In genomic region chr2:198791623-198792022, GRCh38 we compare ENCODE assay signal across 25 cellular contexts.
A peak's percentile ranks its signal among the peaks of the same experiment; 100 is the strongest.
DNase-seq lines count a peak whose midpoint lies in the region; ATAC-seq, FAIRE-seq and TF ChIP-seq lines count a peak whose summit lies in the region.
"Had no signal": no experiment of that assay in that cellular context is flagged by ENCODE, and none has a peak within 500 bp of the region (broad histone marks: within the 10 kb centered on the region; RNA-seq: fewer than 3 reads in every experiment).

No MANE protein-coding gene starts in this region.

- BruUV-seq in HepG2 (replicated peaks; lab: Mats Ljungman, UMichigan) (no TSS peak), K562 (replicated peaks; lab: Mats Ljungman, UMichigan) (no TSS peak)

- WGBS in HepG2 (ENCODE audit: low lambda C conversion rate) = 0% methylated on average over 1 of the region's 1 CpG
- WGBS in right lobe of liver (ENCODE audit: insufficient coverage, low coverage, low lambda C conversion rate, missing lambda C conversion rate) = 0% methylated on average over 1 of the region's 1 CpG
- 0% methylated on average over 1 of the region's 1 CpG for WGBS in K562 (ENCODE audit: insufficient coverage, low coverage, missing lambda C conversion rate)

- no peaks in the 10 kb centered on the region for H3K36me3 ChIP-seq in HepG2 (replicated peaks in 1 of 2; ENCODE audit: control insufficient read depth in 1 of 2, insufficient read depth in 2 of 2, low read length in 2 of 2)
- H3K36me3 ChIP-seq in right lobe of liver = no peaks in the 10 kb centered on the region
- no peaks in the 10 kb centered on the region for H3K36me3 ChIP-seq in K562 (ENCODE audit: control insufficient read depth, insufficient read depth, low read length)
- H3K36me3 ChIP-seq: BE2C, BLaER1 had no signal

- no peaks in the 10 kb centered on the region for H3K27me3 ChIP-seq in HepG2 (ENCODE audit: control insufficient read depth in 1 of 2, insufficient read depth in 2 of 2, low read length in 2 of 2)
- H3K27me3 ChIP-seq in right lobe of liver = no peaks in the 10 kb centered on the region
- H3K27me3 ChIP-seq in K562 (ENCODE audit: control insufficient read depth in 2 of 2, insufficient read depth in 2 of 2, low read length in 2 of 2) = no peaks in the 10 kb centered on the region
- H3K27me3 ChIP-seq: BE2C, BLaER1 had no signal

- ATAC-seq in HepG2 (no peak), right lobe of liver (no peak), K562 (no peak), T-cell (replicated peaks in 1 of 4) (no peak)
- ATAC-seq: GM12878 had no signal

- H3K27me3 Mint-ChIP-seq in T-cell = no peaks in the 10 kb centered on the region
- H3K27me3 Mint-ChIP-seq: CD4-positive, CD25-positive, alpha-beta regulatory T cell; CD8-positive, alpha-beta memory T cell had no signal

- no peaks in the 10 kb centered on the region for H3K36me3 Mint-ChIP-seq in T-cell
- H3K36me3 Mint-ChIP-seq: CD14-positive monocyte; CD4-positive, alpha-beta memory T cell; CD4-positive, CD25-positive, alpha-beta regulatory T cell; CD8-positive, alpha-beta memory T cell had no signal

- no peak overlapping the region for H3K27ac ChIP-seq in HepG2 (ENCODE audit: extremely low read length, insufficient read depth, low read length)
- H3K27ac ChIP-seq in right lobe of liver = no peak overlapping the region
- no peak overlapping the region for H3K27ac ChIP-seq in K562 (ENCODE audit: extremely low read depth, low read depth, low read length)
- H3K27ac ChIP-seq: 22Rv1, BLaER1 had no signal

- TF ChIP-seq POLR2A in HepG2 (IDR thresholded peaks at IDR 0.05; ENCODE audit: insufficient read depth in 1 of 2, low read depth in 2 of 2, low read length in 2 of 2) = no peak
- no peak for TF ChIP-seq POLR2A in right lobe of liver (IDR thresholded peaks at IDR 0.05)
- no peak for TF ChIP-seq POLR2A in K562 (conservative IDR thresholded peaks at IDR 0.05)

- H3K9me3 ChIP-seq in HepG2 (ENCODE audit: low read length) = no peaks in the 10 kb centered on the region
- no peaks in the 10 kb centered on the region for H3K9me3 ChIP-seq in right lobe of liver
- no peaks in the 10 kb centered on the region for H3K9me3 ChIP-seq in K562 (replicated peaks; ENCODE audit: control insufficient read depth, insufficient read depth, low read depth, low read length)
- H3K9me3 ChIP-seq: BE2C, BLaER1 had no signal

- POLR2A ChIA-PET in HepG2 (lab: Yijun Ruan, JAX) = no interaction called here
- POLR2A ChIA-PET in K562 (lab: Yijun Ruan, JAX) = no interaction called here
- POLR2A ChIA-PET in T-cell (lab: Charles Lee) = interaction anchor here in 1 of 2 donors (0.6 kb wide), 1 partner anchor 79 kb away, joined by 3 read pairs; no protein-coding TSS in a partner anchor

- DNase-seq in HepG2 (ENCODE audit: low spot score) (no peak), right lobe of liver (no peak), K562 (ENCODE audit: extremely low read depth in 1 of 4, low spot score in 3 of 4) (no peak), T-cell (no peak), NCI-H2227 (lab: John Stamatoyannopoulos, UW; ENCODE audit: unreplicated experiment) (no peak)
- DNase-seq: ACHN; BE2C; C1 segment of cervical spinal cord; CD4-positive, alpha-beta memory T cell; CD4-positive, CD25-positive, alpha-beta regulatory T cell; CD8-positive, alpha-beta memory T cell; COR-L47; DMS 273 treated with DMSO at 0.1 percent for 48 hours; DMS153; DMS53; DMS79; DND-41; EL; GDM1 had no signal

- H3K4me3 ChIP-seq in HepG2 (replicated peaks in 1 of 3; ENCODE audit: insufficient read depth in 1 of 3, low read depth in 2 of 3, low read length in 3 of 3) (no peak overlapping the region), right lobe of liver (no peak overlapping the region), K562 (no peak overlapping the region)
- H3K4me3 ChIP-seq: BLaER1, GM12878 had no signal

- no peak overlapping the region for H3K27ac Mint-ChIP-seq in T-cell
- H3K27ac Mint-ChIP-seq: CD14-positive monocyte; CD4-positive, alpha-beta memory T cell; CD4-positive, CD25-positive, alpha-beta regulatory T cell; CD8-positive, alpha-beta memory T cell had no signal

- no peak overlapping the region for H3K9ac ChIP-seq in HepG2 (ENCODE audit: insufficient read depth, low read depth, low read length)
- H3K9ac ChIP-seq in K562 (ENCODE audit: insufficient read depth in 1 of 2, low read depth in 2 of 2, low read length in 2 of 2) = no peak overlapping the region
- H3K9ac ChIP-seq: BLaER1 had no signal

- FAIRE-seq in HepG2 (lab: Jason Lieb, UNC) = no peak
- FAIRE-seq in K562 (lab: Jason Lieb, UNC) = no peak
- FAIRE-seq: GM12878, GM12892, GM18507 had no signal

- H2AFZ ChIP-seq in HepG2 (ENCODE audit: low read length) = no peak overlapping the region
- no peak overlapping the region for H2AFZ ChIP-seq in K562 (ENCODE audit: low read depth, low read length)

- TF ChIP-seq CTCF in HepG2 (CRISPR knock-in tag; IDR thresholded peaks at IDR 0.05) (no peak), right lobe of liver (IDR thresholded peaks at IDR 0.05) (no peak), K562 (IDR thresholded peaks at IDR 0.05 in 2 of 3, conservative IDR thresholded peaks at IDR 0.05 in 1 of 3; ENCODE audit: insufficient read depth in 2 of 3, low read depth in 1 of 3, low read length in 3 of 3) (no peak)

- H3K79me2 ChIP-seq in HepG2 (ENCODE audit: insufficient read depth, low read length) (no peaks in the 10 kb centered on the region), K562 (ENCODE audit: control insufficient read depth, insufficient read depth, low read length) (no peaks in the 10 kb centered on the region)

- H4K20me1 ChIP-seq in HepG2 (ENCODE audit: insufficient read depth, low read length) = no peaks in the 10 kb centered on the region
- H4K20me1 ChIP-seq in K562 (replicated peaks; ENCODE audit: control insufficient read depth, insufficient read depth, low read length) = no peaks in the 10 kb centered on the region
- H4K20me1 ChIP-seq: BLaER1 had no signal

- H3K4me2 ChIP-seq in HepG2 (ENCODE audit: low read depth, low read length) (no peak overlapping the region), K562 (ENCODE audit: insufficient read depth, low read length) (no peak overlapping the region)
- H3K4me2 ChIP-seq: BLaER1 had no signal

- H3K4me1 ChIP-seq in HepG2 (ENCODE audit: insufficient read depth, low read length) = no peaks in the 10 kb centered on the region
- H3K4me1 ChIP-seq in right lobe of liver = no peaks in the 10 kb centered on the region
- no peaks in the 10 kb centered on the region for H3K4me1 ChIP-seq in K562 (replicated peaks in 1 of 2; ENCODE audit: control insufficient read depth in 2 of 2, insufficient read depth in 2 of 2, low read length in 2 of 2)
- H3K4me1 ChIP-seq: BE2C had no signal

- CTCF ChIA-PET in HepG2 (lab: Yijun Ruan, JAX; ENCODE audit: low intra/inter-chr PET ratio, low total read pairs) = no interaction called here
- CTCF ChIA-PET in K562 (lab: Yijun Ruan, JAX; ENCODE audit: low intra/inter-chr PET ratio) = no interaction called here
- CTCF ChIA-PET in T-cell (lab: Charles Lee) = no interaction called here

- no peak overlapping the region for H3K4me3 Mint-ChIP-seq in T-cell
- H3K4me3 Mint-ChIP-seq: CD14-positive monocyte; CD4-positive, alpha-beta memory T cell; CD4-positive, CD25-positive, alpha-beta regulatory T cell; CD8-positive, alpha-beta memory T cell had no signal

- peaks cover 0 to 2% (median 0%) of the 10 kb centered on the region in 3 donors for H3K9me3 Mint-ChIP-seq in T-cell

- H3K9me1 ChIP-seq in K562 (ENCODE audit: control insufficient read depth, insufficient read depth, low read length) = no peaks in the 10 kb centered on the region

- H3K4me1 Mint-ChIP-seq in T-cell = no peaks in the 10 kb centered on the region
- H3K4me1 Mint-ChIP-seq: CD14-positive monocyte; CD4-positive, alpha-beta memory T cell; CD4-positive, CD25-positive, alpha-beta regulatory T cell; CD8-positive, alpha-beta memory T cell had no signal

- intact Hi-C loops in HepG2 (cut with micrococcal nuclease; ENCODE audit: unreplicated experiment) (no loop called here), right lobe of liver (cut with DNase I) (no loop called here), K562 (cut with micrococcal nuclease) (no loop called here)

- in situ Hi-C loops in HepG2 (cut with HindIII; ENCODE audit: extremely low pct_ligation_motif_present, low pct_unique_long_range_greater_than_20kb) = no loop called here
- in situ Hi-C loops in K562 (cut with MboI) = no loop called here

- TF ChIP-seq RAD21 in HepG2 (CRISPR knock-in tag; IDR thresholded peaks at IDR 0.05) (no peak), K562 (CRISPR knock-in tag; conservative IDR thresholded peaks at IDR 0.05 in 1 of 2, IDR thresholded peaks at IDR 0.05 in 1 of 2) (no peak)

- TF ChIP-seq EP300 in HepG2 (IDR thresholded peaks at IDR 0.05; ENCODE audit: low read depth in 2 of 2, low read length in 2 of 2) (no peak), HepG2 (CRISPR knock-in tag; IDR thresholded peaks at IDR 0.05; ENCODE audit: borderline replicate concordance) (no peak), K562 (IDR thresholded peaks at IDR 0.05; ENCODE audit: low read length) (no peak)

TF ChIP-seq in HepG2, 621 proteins besides CTCF, POLR2A, EP300 and RAD21:
- TF ChIP-seq MAFF (IDR thresholded peaks at IDR 0.05; ENCODE audit: low read depth, low read length) (peak; percentile 91), DBP (CRISPR knock-in tag; IDR thresholded peaks at IDR 0.05; ENCODE audit: not compliant biosample characterization) (no peak), MAFK (conservative IDR thresholded peaks at IDR 0.05 in 1 of 2, IDR thresholded peaks at IDR 0.05 in 1 of 2; ENCODE audit: low read length in 2 of 2) (peak; percentile 83 to 91)

TF ChIP-seq in K562, 482 proteins besides CTCF, POLR2A, EP300 and RAD21:
- TF ChIP-seq ZNF316 (IDR thresholded peaks at IDR 0.05) (peak; percentile 40; the same call in 1 of the 2 replicates), SMAD3 (CRISPR knock-in tag; conservative IDR thresholded peaks at IDR 0.05) (no peak), E4F1 (CRISPR knock-in tag; IDR thresholded peaks at IDR 0.05; ENCODE audit: borderline replicate concordance) (no peak), PCBP2 (IDR thresholded peaks at IDR 0.05; ENCODE audit: low read depth, low read length, poor library complexity, severe bottlenecking) (no peak)

Comparison
In these comparisons a context has a peak if more than half of its experiments do, and no peak if none do; other contexts are left out.
1. Of the 241 proteins assayed by ChIP-seq in both HepG2 and K562: peak only in HepG2: MAFF and MAFK; only in K562: none; in both: none; in neither: 239.